11 cellular contexts compared by ENCODE assay signal in the genomic region with DNA sequence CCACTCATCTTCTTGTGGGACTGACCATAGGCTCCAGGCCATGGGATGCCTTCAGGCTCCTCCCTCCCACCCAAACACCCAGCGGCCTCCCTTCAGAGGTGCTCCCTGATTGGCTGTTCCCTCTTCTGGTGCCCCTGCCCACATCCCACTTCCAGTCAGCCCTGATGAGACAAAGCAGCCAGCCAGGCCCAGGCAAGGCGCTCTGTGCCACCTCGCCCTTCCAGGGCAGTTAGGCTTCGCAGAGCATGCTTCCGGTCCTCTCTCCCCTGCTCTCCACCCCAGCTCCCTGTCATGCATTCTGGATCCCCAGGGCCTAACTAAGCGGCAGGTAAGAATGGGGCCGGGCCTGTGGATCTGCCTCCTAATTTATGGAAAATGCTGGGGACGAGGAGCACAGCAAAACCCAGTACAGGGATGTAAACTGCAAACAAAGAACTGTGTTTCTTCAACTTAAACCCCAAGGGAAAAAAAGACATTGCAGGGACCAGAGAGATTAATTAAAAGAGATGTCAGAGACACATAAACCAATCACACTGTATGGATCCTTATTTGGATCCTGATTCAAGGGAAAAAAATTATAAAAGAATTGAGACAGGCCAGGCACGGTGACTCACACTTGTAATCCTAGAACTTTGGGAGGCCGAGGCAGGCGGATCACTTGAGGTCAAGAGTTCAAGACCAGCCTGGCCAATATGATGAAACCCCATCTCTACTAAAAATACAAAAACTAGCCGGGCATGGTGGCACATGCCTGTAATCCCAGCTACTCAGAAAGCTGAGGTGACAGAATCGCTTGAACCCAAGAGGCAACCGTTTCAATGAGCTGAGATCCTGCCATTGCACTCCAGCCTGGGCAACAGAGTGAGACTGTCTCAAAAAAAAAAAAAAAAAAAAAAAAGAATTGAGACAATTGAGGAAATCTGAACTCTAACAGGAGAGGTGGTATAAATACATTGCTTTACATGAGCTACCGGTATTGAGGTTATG. TPM values are rescaled to one million over a fixed set of nuclear protein-coding genes. Genes with fewer than 3 reads are reported as not detected.
DNase-seq lines count a peak whose midpoint lies in the region; ATAC-seq and TF ChIP-seq lines count a peak whose summit lies in the region.
"Had no signal": no experiment of that assay in that cellular context is flagged by ENCODE, and none has a peak within 500 bp of the region (broad histone marks: within the 10 kb centered on the region; RNA-seq: fewer than 3 reads in every experiment).

No MANE protein-coding gene starts in this region.

- H3K9ac ChIP-seq in adipocyte (ENCODE audit: low read length) = peak overlapping the region; percentile 76
- H3K9ac ChIP-seq: KMS-11 had no signal

- peaks cover 65% of the 10 kb centered on the region for H3K36me3 ChIP-seq in adipocyte (ENCODE audit: control insufficient read depth, insufficient read depth, low read length, severe bottlenecking)

- ATAC-seq in activated naive CD4-positive, alpha-beta T cell treated with anti-CD3 and anti-CD28 coated beads, Interleukin-2, amount 50 U/mL, for 72 hours = no peak
- no peak for ATAC-seq in HG03342 (IDR thresholded peaks at IDR 0.05; ENCODE audit: unreplicated experiment)

- H3K36me3 Mint-ChIP-seq in activated naive CD4-positive, alpha-beta T cell treated with anti-CD3 and anti-CD28 coated beads, Interleukin-2, amount 50 U/mL, for 72 hours = peaks cover 0 to 5% of the 10 kb centered on the region in 2 donors
- H3K36me3 Mint-ChIP-seq in type B pancreatic cell = peaks cover 46% of the 10 kb centered on the region
- H3K36me3 Mint-ChIP-seq in activated T-helper 2 cell treated with anti-CD3 and anti-CD28 coated beads, Interferon-gamma antibody, Interleukin-2, Interleukin-4, amounts not matched to agents 10 μg/mL and 5 μg/mL and 100 μg/mL, durations not matched to agents 14 hours and 24 hours and 36 hours (ENCODE audit: low read depth) = peaks cover 47% of the 10 kb centered on the region

- H3K4me3 Mint-ChIP-seq in type B pancreatic cell = no peak overlapping the region
- H3K4me3 Mint-ChIP-seq in activated T-helper 2 cell treated with anti-CD3 and anti-CD28 coated beads, Interferon-gamma antibody, Interleukin-2, Interleukin-4, amounts not matched to agents 10 μg/mL and 5 μg/mL and 100 μg/mL, durations not matched to agents 14 hours and 24 hours and 36 hours (ENCODE audit: low read depth) = no peak overlapping the region

- peak overlapping the region; percentile 15 for H3K4me3 ChIP-seq in adipocyte (ENCODE audit: low read length)

- intact Hi-C loops in activated T-helper 2 cell treated with anti-CD3 and anti-CD28 coated beads, Interferon-gamma antibody, Interleukin-2, Interleukin-4, amounts not matched to agents 10 μg/mL and 5 μg/mL and 100 μg/mL, durations not matched to agents 14 hours and 24 hours and 36 hours (cut with micrococcal nuclease) = no loop called here

- peak overlapping the region; percentile 74 to 90 for H3K27ac Mint-ChIP-seq in activated naive CD4-positive, alpha-beta T cell treated with anti-CD3 and anti-CD28 coated beads, Interleukin-2, amount 50 U/mL, for 72 hours
- peak overlapping the region; percentile 8 for H3K27ac Mint-ChIP-seq in type B pancreatic cell
- no peak overlapping the region for H3K27ac Mint-ChIP-seq in activated T-helper 2 cell treated with anti-CD3 and anti-CD28 coated beads, Interferon-gamma antibody, Interleukin-2, Interleukin-4, amounts not matched to agents 10 μg/mL and 5 μg/mL and 100 μg/mL, durations not matched to agents 14 hours and 24 hours and 36 hours

- peaks cover 28% of the 10 kb centered on the region for H3K4me1 ChIP-seq in adipocyte (ENCODE audit: control insufficient read depth, insufficient read depth, low read length)

- no peaks in the 10 kb centered on the region for H3K9me3 ChIP-seq in adipocyte (ENCODE audit: control insufficient read depth, low read length)

- H3K4me1 Mint-ChIP-seq in type B pancreatic cell (ENCODE audit: unreplicated experiment) = peaks cover 24% of the 10 kb centered on the region
- peaks cover 6% of the 10 kb centered on the region for H3K4me1 Mint-ChIP-seq in activated T-helper 2 cell treated with anti-CD3 and anti-CD28 coated beads, Interferon-gamma antibody, Interleukin-2, Interleukin-4, amounts not matched to agents 10 μg/mL and 5 μg/mL and 100 μg/mL, durations not matched to agents 14 hours and 24 hours and 36 hours (ENCODE audit: low read depth)

- no peaks in the 10 kb centered on the region for H3K9me3 Mint-ChIP-seq in activated naive CD4-positive, alpha-beta T cell treated with anti-CD3 and anti-CD28 coated beads, Interleukin-2, amount 50 U/mL, for 72 hours
- no peaks in the 10 kb centered on the region for H3K9me3 Mint-ChIP-seq in type B pancreatic cell
- H3K9me3 Mint-ChIP-seq in activated T-helper 2 cell treated with anti-CD3 and anti-CD28 coated beads, Interferon-gamma antibody, Interleukin-2, Interleukin-4, amounts not matched to agents 10 μg/mL and 5 μg/mL and 100 μg/mL, durations not matched to agents 14 hours and 24 hours and 36 hours = no peaks in the 10 kb centered on the region
- H3K9me3 Mint-ChIP-seq: naive B cell had no signal

- TF ChIP-seq CTCF in type B pancreatic cell (conservative IDR thresholded peaks at IDR 0.05) = no peak

- H3K27me3 ChIP-seq in adipocyte (replicated peaks; ENCODE audit: control insufficient read depth, insufficient read depth, low read length) = no peaks in the 10 kb centered on the region

- H3K27me3 Mint-ChIP-seq in type B pancreatic cell = no peaks in the 10 kb centered on the region
- no peaks in the 10 kb centered on the region for H3K27me3 Mint-ChIP-seq in activated T-helper 2 cell treated with anti-CD3 and anti-CD28 coated beads, Interferon-gamma antibody, Interleukin-2, Interleukin-4, amounts not matched to agents 10 μg/mL and 5 μg/mL and 100 μg/mL, durations not matched to agents 14 hours and 24 hours and 36 hours (ENCODE audit: low read depth)
- H3K27me3 Mint-ChIP-seq: naive B cell had no signal

- no peak for DNase-seq in activated naive CD4-positive, alpha-beta T cell treated with anti-CD3 and anti-CD28 coated beads, Interleukin-2, amount 50 U/mL, for 72 hours (ENCODE audit: low spot score in 2 of 2)
- DNase-seq in activated naive CD4-positive, alpha-beta T cell treated with anti-CD3 and anti-CD28 coated beads, Interleukin-2, amount 50 U/mL, for 16 hours = no peak
- DNase-seq in adipocyte (ENCODE audit: low read depth) = peak; percentile 86
- peak; percentile 84 for DNase-seq in hepatic stellate cell (ENCODE audit: low spot score)
- DNase-seq in type B pancreatic cell (ENCODE audit: extremely low spot score, unreplicated experiment) = no peak
- no peak for DNase-seq in NCI-H2107 (lab: John Stamatoyannopoulos, UW)
- no peak for DNase-seq in activated T-helper 2 cell treated with anti-CD3 and anti-CD28 coated beads, Interferon-gamma antibody, Interleukin-2, Interleukin-4, amounts not matched to agents 10 μg/mL and 5 μg/mL and 100 μg/mL, durations not matched to agents 14 hours and 24 hours and 36 hours (ENCODE audit: low spot score)
- DNase-seq: naive B cell, OCI-M1 had no signal

RNA-seq across cellular contexts. Expression of a gene that starts 26.0 kb away (rescaled TPM):
- 10 to 100 TPM; 24.2 to 24.9 TPM for total RNA-seq in activated naive CD4-positive, alpha-beta T cell treated with anti-CD3 and anti-CD28 coated beads, Interleukin-2, amount 50 U/mL, for 72 hours
- total RNA-seq in type B pancreatic cell (ENCODE audit: low replicate concordance) = 47.1 and 55.0 TPM in 2 replicates
- total RNA-seq in activated T-helper 2 cell treated with anti-CD3 and anti-CD28 coated beads, Interferon-gamma antibody, Interleukin-2, Interleukin-4, amounts not matched to agents 10 μg/mL and 5 μg/mL and 100 μg/mL, durations not matched to agents 14 hours and 24 hours and 36 hours = 29.1 and 30.0 TPM in 2 replicates

RNA-seq across cellular contexts. Expression of a gene that starts 42.2 kb away (rescaled TPM):
- 10 to 100 TPM in 1 of 2 donors, 1 to 10 TPM in 1; 5.5 to 15.0 TPM for total RNA-seq in activated naive CD4-positive, alpha-beta T cell treated with anti-CD3 and anti-CD28 coated beads, Interleukin-2, amount 50 U/mL, for 72 hours
- 12.9 and 30.4 TPM in 2 replicates for total RNA-seq in type B pancreatic cell (ENCODE audit: low replicate concordance)
- total RNA-seq in activated T-helper 2 cell treated with anti-CD3 and anti-CD28 coated beads, Interferon-gamma antibody, Interleukin-2, Interleukin-4, amounts not matched to agents 10 μg/mL and 5 μg/mL and 100 μg/mL, durations not matched to agents 14 hours and 24 hours and 36 hours = 12.8 and 13.6 TPM in 2 replicates

Comparison
In these comparisons a context has a peak if more than half of its experiments do, and no peak if none do; other contexts are left out.
1. DNase-seq: peak in adipocyte (single experiment) and hepatic stellate cell (single experiment); none in activated naive CD4-positive, alpha-beta T cell treated with anti-CD3 and anti-CD28 coated beads, Interleukin-2, amount 50 U/mL, for 72 hours (0 of 2), activated naive CD4-positive, alpha-beta T cell treated with anti-CD3 and anti-CD28 coated beads, Interleukin-2, amount 50 U/mL, for 16 hours (single experiment), type B pancreatic cell (single experiment), NCI-H2107 (single experiment) and activated T-helper 2 cell treated with anti-CD3 and anti-CD28 coated beads, Interferon-gamma antibody, Interleukin-2, Interleukin-4, amounts not matched to agents 10 μg/mL and 5 μg/mL and 100 μg/mL, durations not matched to agents 14 hours and 24 hours and 36 hours (single experiment).